In the genomic region with DNA sequence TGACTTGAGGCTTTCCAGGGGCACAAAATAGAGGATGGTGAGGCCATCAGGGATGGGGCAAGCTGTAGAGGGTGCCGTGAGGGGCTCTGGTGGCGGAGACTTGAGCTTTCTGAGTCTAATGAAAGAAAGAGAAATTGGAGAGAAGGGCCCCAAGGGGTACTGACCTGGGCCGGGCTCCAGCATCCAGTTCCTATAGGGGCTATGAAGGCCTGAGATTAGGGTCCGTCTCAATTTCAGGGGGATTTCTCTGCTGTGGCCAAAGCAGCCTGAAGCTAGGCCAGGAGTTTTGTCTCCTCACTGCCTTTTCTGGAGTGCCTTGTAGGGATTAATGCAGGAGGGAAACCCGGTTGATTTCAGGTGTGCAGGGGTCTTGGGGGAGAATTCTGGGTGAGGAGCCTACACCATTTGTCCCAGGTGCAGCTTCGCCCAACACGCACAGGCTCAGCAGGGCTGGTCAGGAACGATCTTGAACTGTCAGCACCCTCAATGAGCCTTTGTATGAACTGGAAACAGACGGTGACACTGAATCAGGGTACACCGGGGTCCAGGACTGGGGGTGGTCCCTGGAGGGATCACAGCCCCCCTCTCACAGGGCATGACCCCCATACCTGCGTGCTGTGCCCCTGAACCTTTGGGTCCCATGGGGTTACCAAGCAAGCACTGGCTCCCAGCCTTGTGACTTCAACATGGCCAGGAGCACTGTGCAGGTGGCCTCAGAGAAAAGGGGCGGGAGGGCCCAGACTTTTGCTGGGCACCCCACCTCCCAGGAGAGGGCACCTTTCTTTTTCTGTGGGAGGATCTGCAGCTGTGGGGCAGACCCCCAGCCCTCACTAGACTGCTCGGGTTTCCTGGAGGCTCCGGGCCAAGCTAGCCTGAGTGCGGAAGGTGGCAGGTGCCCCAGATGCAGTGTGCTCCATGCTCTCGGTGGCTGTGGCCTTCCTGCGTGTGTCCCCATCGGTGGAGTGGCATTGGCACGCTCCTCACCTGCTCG, we compare ENCODE assay signal across 1 cellular context.
TF ChIP-seq lines count a peak whose summit lies in the region.

No MANE protein-coding gene starts in this region.

TF ChIP-seq in WTC11, 78 proteins besides CTCF, POLR2A, EP300 and RAD21 (continued from another document):
- TF ChIP-seq, protein P1, sequence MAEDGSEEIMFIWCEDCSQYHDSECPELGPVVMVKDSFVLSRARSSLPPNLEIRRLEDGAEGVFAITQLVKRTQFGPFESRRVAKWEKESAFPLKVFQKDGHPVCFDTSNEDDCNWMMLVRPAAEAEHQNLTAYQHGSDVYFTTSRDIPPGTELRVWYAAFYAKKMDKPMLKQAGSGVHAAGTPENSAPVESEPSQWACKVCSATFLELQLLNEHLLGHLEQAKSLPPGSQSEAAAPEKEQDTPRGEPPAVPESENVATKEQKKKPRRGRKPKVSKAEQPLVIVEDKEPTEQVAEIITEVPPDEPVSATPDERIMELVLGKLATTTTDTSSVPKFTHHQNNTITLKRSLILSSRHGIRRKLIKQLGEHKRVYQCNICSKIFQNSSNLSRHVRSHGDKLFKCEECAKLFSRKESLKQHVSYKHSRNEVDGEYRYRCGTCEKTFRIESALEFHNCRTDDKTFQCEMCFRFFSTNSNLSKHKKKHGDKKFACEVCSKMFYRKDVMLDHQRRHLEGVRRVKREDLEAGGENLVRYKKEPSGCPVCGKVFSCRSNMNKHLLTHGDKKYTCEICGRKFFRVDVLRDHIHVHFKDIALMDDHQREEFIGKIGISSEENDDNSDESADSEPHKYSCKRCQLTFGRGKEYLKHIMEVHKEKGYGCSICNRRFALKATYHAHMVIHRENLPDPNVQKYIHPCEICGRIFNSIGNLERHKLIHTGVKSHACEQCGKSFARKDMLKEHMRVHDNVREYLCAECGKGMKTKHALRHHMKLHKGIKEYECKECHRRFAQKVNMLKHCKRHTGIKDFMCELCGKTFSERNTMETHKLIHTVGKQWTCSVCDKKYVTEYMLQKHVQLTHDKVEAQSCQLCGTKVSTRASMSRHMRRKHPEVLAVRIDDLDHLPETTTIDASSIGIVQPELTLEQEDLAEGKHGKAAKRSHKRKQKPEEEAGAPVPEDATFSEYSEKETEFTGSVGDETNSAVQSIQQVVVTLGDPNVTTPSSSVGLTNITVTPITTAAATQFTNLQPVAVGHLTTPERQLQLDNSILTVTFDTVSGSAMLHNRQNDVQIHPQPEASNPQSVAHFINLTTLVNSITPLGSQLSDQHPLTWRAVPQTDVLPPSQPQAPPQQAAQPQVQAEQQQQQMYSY (CRISPR knock-in tag; IDR thresholded peaks at IDR 0.05) = no peak
- no peak for TF ChIP-seq IRF2 (CRISPR knock-in tag; IDR thresholded peaks at IDR 0.05; ENCODE audit: borderline replicate concordance, low read depth)
- TF ChIP-seq SOX15 (CRISPR knock-in tag; IDR thresholded peaks at IDR 0.05) = no peak
- no peak for TF ChIP-seq ZNF232 (CRISPR knock-in tag; IDR thresholded peaks at IDR 0.05)
TF ChIP-seq in WTC11: peak in this region for 0.
